1 cellular context compared by ENCODE assay signal in genomic region chr19:19385131-19385899, GRCh38.
TF ChIP-seq lines count a peak whose summit lies in the region.

No MANE protein-coding gene starts in this region.

TF ChIP-seq in K562, 482 proteins besides CTCF, POLR2A, EP300 and RAD21 (continued from another document and continues in another):
- no peak for TF ChIP-seq BCOR (IDR thresholded peaks at IDR 0.05)
- peak; percentile 81 for TF ChIP-seq HMGN3 (IDR thresholded peaks at IDR 0.05; ENCODE audit: borderline replicate concordance, extremely low read depth, insufficient read length, low read depth, low read length)
- TF ChIP-seq ZNF644 (tag; IDR thresholded peaks at IDR 0.05; ENCODE audit: low read depth): peak; percentile 21; the same call in 1 of the 2 replicates
- no peak for TF ChIP-seq ZNF780A (CRISPR knock-in tag; IDR thresholded peaks at IDR 0.05)
- no peak for TF ChIP-seq NBN (IDR thresholded peaks at IDR 0.05; ENCODE audit: low read depth)
- peak; percentile 55; the same call in 1 of the 2 replicates for TF ChIP-seq ZNF175 (CRISPR knock-in tag; IDR thresholded peaks at IDR 0.05; ENCODE audit: low read depth)
- TF ChIP-seq SP2 (IDR thresholded peaks at IDR 0.05; ENCODE audit: extremely low read depth, low read depth, low read length, poor library complexity, severe bottlenecking): peak; percentile 90
- TF ChIP-seq ZFPM2 (CRISPR knock-in tag; IDR thresholded peaks at IDR 0.05): no peak
- TF ChIP-seq, protein P1, sequence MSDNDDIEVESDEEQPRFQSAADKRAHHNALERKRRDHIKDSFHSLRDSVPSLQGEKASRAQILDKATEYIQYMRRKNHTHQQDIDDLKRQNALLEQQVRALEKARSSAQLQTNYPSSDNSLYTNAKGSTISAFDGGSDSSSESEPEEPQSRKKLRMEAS (CRISPR knock-in tag; IDR thresholded peaks at IDR 0.05): peak; percentile 61
- TF ChIP-seq KDM4B (IDR thresholded peaks at IDR 0.05; ENCODE audit: borderline replicate concordance in 2 of 2, low read depth in 1 of 2): 0 out of 4 replicates have a peak, but pooled peaks of 1 of the 2 experiments have one; percentile 0
- TF ChIP-seq DMBX1 (CRISPR knock-in tag; IDR thresholded peaks at IDR 0.05; ENCODE audit: borderline replicate concordance): peak; percentile 83
- no peak for TF ChIP-seq PTBP1 (IDR thresholded peaks at IDR 0.05; ENCODE audit: low read depth, low read length)
- no peak for TF ChIP-seq ADNP (tag; IDR thresholded peaks at IDR 0.05)
- TF ChIP-seq TRIM25 (IDR thresholded peaks at IDR 0.05; ENCODE audit: borderline replicate concordance): no peak
- peak; percentile 59 for TF ChIP-seq U2AF1 (optimal IDR thresholded peaks at IDR 0.05; ENCODE audit: low read depth, low read length)
- peak; percentile 85 for TF ChIP-seq EGR1 (conservative IDR thresholded peaks at IDR 0.05)
- TF ChIP-seq, protein P2, sequence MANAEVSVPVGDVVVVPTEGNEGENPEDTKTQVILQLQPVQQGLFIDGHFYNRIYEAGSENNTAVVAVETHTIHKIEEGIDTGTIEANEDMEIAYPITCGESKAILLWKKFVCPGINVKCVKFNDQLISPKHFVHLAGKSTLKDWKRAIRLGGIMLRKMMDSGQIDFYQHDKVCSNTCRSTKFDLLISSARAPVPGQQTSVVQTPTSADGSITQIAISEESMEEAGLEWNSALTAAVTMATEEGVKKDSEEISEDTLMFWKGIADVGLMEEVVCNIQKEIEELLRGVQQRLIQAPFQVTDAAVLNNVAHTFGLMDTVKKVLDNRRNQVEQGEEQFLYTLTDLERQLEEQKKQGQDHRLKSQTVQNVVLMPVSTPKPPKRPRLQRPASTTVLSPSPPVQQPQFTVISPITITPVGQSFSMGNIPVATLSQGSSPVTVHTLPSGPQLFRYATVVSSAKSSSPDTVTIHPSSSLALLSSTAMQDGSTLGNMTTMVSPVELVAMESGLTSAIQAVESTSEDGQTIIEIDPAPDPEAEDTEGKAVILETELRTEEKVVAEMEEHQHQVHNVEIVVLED (CRISPR knock-in tag; IDR thresholded peaks at IDR 0.05): peak; percentile 56
- TF ChIP-seq MNT (conservative IDR thresholded peaks at IDR 0.05): peak; percentile 76 to 80; a peak in 3 of 4 replicates
- no peak for TF ChIP-seq STAT5B (CRISPR knock-in tag; IDR thresholded peaks at IDR 0.05)
- TF ChIP-seq, protein P3, sequence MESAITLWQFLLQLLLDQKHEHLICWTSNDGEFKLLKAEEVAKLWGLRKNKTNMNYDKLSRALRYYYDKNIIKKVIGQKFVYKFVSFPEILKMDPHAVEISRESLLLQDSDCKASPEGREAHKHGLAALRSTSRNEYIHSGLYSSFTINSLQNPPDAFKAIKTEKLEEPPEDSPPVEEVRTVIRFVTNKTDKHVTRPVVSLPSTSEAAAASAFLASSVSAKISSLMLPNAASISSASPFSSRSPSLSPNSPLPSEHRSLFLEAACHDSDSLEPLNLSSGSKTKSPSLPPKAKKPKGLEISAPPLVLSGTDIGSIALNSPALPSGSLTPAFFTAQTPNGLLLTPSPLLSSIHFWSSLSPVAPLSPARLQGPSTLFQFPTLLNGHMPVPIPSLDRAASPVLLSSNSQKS (CRISPR knock-in tag; IDR thresholded peaks at IDR 0.05): no peak
- peak; percentile 88 for TF ChIP-seq THAP12 (CRISPR knock-in tag; IDR thresholded peaks at IDR 0.05)
- no peak for TF ChIP-seq ZBTB11 (CRISPR knock-in tag; IDR thresholded peaks at IDR 0.05)
- TF ChIP-seq, protein P4, sequence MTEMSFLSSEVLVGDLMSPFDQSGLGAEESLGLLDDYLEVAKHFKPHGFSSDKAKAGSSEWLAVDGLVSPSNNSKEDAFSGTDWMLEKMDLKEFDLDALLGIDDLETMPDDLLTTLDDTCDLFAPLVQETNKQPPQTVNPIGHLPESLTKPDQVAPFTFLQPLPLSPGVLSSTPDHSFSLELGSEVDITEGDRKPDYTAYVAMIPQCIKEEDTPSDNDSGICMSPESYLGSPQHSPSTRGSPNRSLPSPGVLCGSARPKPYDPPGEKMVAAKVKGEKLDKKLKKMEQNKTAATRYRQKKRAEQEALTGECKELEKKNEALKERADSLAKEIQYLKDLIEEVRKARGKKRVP (CRISPR knock-in tag; IDR thresholded peaks at IDR 0.05): peak; percentile 23; the same call in 1 of the 2 replicates
- TF ChIP-seq FOXP1 (CRISPR knock-in tag; IDR thresholded peaks at IDR 0.05): no peak
- no peak; the same call in 1 of the 2 replicates for TF ChIP-seq NR4A1 (CRISPR knock-in tag; IDR thresholded peaks at IDR 0.05)
- TF ChIP-seq NR4A1 (tag; IDR thresholded peaks at IDR 0.05): peak; percentile 80; the same call in 1 of the 2 replicates
- TF ChIP-seq HDAC8 (tag; IDR thresholded peaks at IDR 0.05): peak; percentile 81; the same call in 1 of the 2 replicates
- TF ChIP-seq, protein P5, sequence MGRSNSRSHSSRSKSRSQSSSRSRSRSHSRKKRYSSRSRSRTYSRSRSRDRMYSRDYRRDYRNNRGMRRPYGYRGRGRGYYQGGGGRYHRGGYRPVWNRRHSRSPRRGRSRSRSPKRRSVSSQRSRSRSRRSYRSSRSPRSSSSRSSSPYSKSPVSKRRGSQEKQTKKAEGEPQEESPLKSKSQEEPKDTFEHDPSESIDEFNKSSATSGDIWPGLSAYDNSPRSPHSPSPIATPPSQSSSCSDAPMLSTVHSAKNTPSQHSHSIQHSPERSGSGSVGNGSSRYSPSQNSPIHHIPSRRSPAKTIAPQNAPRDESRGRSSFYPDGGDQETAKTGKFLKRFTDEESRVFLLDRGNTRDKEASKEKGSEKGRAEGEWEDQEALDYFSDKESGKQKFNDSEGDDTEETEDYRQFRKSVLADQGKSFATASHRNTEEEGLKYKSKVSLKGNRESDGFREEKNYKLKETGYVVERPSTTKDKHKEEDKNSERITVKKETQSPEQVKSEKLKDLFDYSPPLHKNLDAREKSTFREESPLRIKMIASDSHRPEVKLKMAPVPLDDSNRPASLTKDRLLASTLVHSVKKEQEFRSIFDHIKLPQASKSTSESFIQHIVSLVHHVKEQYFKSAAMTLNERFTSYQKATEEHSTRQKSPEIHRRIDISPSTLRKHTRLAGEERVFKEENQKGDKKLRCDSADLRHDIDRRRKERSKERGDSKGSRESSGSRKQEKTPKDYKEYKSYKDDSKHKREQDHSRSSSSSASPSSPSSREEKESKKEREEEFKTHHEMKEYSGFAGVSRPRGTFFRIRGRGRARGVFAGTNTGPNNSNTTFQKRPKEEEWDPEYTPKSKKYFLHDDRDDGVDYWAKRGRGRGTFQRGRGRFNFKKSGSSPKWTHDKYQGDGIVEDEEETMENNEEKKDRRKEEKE (IDR thresholded peaks at IDR 0.05; ENCODE audit: borderline replicate concordance in 1 of 2, control insufficient read depth in 1 of 2, low read depth in 2 of 2, low read length in 1 of 2): peak in 1 of 2 experiments; percentile 53; a peak in 1 of 4 replicates
